25 cellular contexts compared by ENCODE assay signal in the genomic region with DNA sequence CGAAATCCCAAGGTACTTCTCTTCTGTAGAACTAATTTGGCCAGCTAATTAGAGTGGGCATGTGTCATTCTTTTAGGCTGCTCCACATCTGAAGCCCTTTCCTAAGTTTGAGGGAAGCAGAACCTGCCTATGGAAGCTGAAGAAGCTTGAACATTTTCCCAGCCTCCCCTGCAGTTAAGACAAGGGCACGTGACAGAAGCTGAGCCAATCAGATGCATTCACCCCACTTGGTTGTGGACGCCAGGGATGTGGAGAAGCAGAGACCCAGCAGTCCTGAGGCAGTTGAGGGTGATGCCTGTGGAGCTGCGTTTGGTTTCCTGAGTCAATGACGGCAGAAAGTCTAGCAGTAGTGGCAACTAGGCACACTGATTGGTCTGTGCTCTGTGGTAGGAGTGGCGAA.
"Had no signal": no experiment of that assay in that cellular context is flagged by ENCODE, and none has a peak within 500 bp of the region (broad histone marks: within the 10 kb centered on the region; RNA-seq: fewer than 3 reads in every experiment).

No MANE protein-coding gene starts in this region.

- DNase-seq: dermis blood vessel endothelial cell; esophagus squamous epithelium; foreskin fibroblast; glutamatergic neuron; islet precursor cell; mammary epithelial cell; mucosa of descending colon; occipital lobe; psoas muscle; retina; spleen; stimulated activated CD4-positive, alpha-beta T cell treated with anti-CD3 and anti-CD28 coated beads, Interleukin-15, amount 100 ng/mL, for 24 hours; stimulated activated CD4-positive, alpha-beta T cell treated with anti-CD3 and anti-CD28 coated beads, Interleukin-1b, Interleukin-23, amount 100 ng/mL, for 48 hours; stimulated activated naive CD4-positive, alpha-beta T cell; stomach; substantia nigra had no signal

- H3K9ac ChIP-seq: neural progenitor cell, parathyroid adenoma had no signal

- H3K36me3 Mint-ChIP-seq: natural killer cell treated with Interleukin-12 subunit alpha and Interleukin-12 subunit beta and Interleukin-15 and Interleukin-18, amount 100 ng/mL, for 72 hours; neural progenitor cell had no signal

- H2AFZ ChIP-seq: neural progenitor cell had no signal

- H3K4me3 Mint-ChIP-seq: natural killer cell treated with Interleukin-12 subunit alpha and Interleukin-12 subunit beta and Interleukin-15 and Interleukin-18, amount 100 ng/mL, for 72 hours; neural progenitor cell; type B pancreatic cell had no signal

- H3K4me2 ChIP-seq: neural progenitor cell had no signal

- H3K9me3 ChIP-seq: esophagus squamous epithelium, gastroesophageal sphincter, mucosa of descending colon, psoas muscle, spleen, stomach had no signal

- H3K4me3 ChIP-seq: esophagus squamous epithelium, gastroesophageal sphincter, mucosa of descending colon, neural progenitor cell, psoas muscle, spleen, stomach had no signal

- H3K27ac ChIP-seq: esophagus squamous epithelium, gastroesophageal sphincter, neural progenitor cell, parathyroid adenoma, psoas muscle, spleen, stomach had no signal

- H3K27ac Mint-ChIP-seq: natural killer cell treated with Interleukin-12 subunit alpha and Interleukin-12 subunit beta and Interleukin-15 and Interleukin-18, amount 100 ng/mL, for 72 hours; neural progenitor cell; type B pancreatic cell had no signal

- H3K79me2 ChIP-seq: parathyroid adenoma had no signal

- H3K36me3 ChIP-seq: esophagus squamous epithelium, gastroesophageal sphincter, neural progenitor cell, spleen, stomach had no signal

- H3K4me1 ChIP-seq: esophagus squamous epithelium, gastroesophageal sphincter, neural progenitor cell, psoas muscle, stomach had no signal

- ATAC-seq: gastroesophageal sphincter; left lobe of liver; mucosa of descending colon; natural killer cell treated with Interleukin-12 subunit alpha and Interleukin-12 subunit beta and Interleukin-15 and Interleukin-18, amount 100 ng/mL, for 72 hours; psoas muscle; sciatic nerve had no signal

- H3K27me3 ChIP-seq: esophagus squamous epithelium, gastroesophageal sphincter, neural progenitor cell, spleen, stomach had no signal

- FAIRE-seq: colon, urothelium cell line had no signal

- H3K9me3 Mint-ChIP-seq: natural killer cell treated with Interleukin-12 subunit alpha and Interleukin-12 subunit beta and Interleukin-15 and Interleukin-18, amount 100 ng/mL, for 72 hours; neural progenitor cell had no signal
